In genomic region chr1:246153796-246154212, GRCh38 we compare ENCODE assay signal across 1 cellular context.
TF ChIP-seq lines count a peak whose summit lies in the region.

No MANE protein-coding gene starts in this region.

TF ChIP-seq in HCT116, 20 proteins besides CTCF, POLR2A, EP300 and RAD21 (continued from another document):
- TF ChIP-seq EGR1 (IDR thresholded peaks at IDR 0.05; ENCODE audit: low read depth) (peak; percentile 27; the same call in 1 of the 2 replicates), CBX3 (IDR thresholded peaks at IDR 0.05; ENCODE audit: low read depth) (peak; percentile 98)
